8 cellular contexts compared by ENCODE assay signal in genomic region chr10:6050801-6051445, GRCh38. TPM values are rescaled to one million over a fixed set of nuclear protein-coding genes. Genes with fewer than 3 reads are reported as not detected.
DNase-seq lines count a peak whose midpoint lies in the region; ATAC-seq and TF ChIP-seq lines count a peak whose summit lies in the region.

No MANE protein-coding gene starts in this region.

- H3K36me3 Mint-ChIP-seq in effector memory CD8-positive, alpha-beta T cell (ENCODE audit: insufficient read depth), result peaks cover 27% of the 10 kb centered on the region
- H3K36me3 Mint-ChIP-seq in neural progenitor cell, result no peaks in the 10 kb centered on the region

- peak overlapping the region; percentile 38 for H3K4me3 ChIP-seq in GM12864 (ENCODE audit: low read depth, low read length)
- peak overlapping the region; percentile 38 for H3K4me3 ChIP-seq in MG63
- no peak overlapping the region for H3K4me3 ChIP-seq in neural progenitor cell
- peak overlapping the region; percentile 74 for H3K4me3 ChIP-seq in thoracic aorta

- no peaks in the 10 kb centered on the region for H3K27me3 Mint-ChIP-seq in effector memory CD8-positive, alpha-beta T cell
- H3K27me3 Mint-ChIP-seq in neural progenitor cell (ENCODE audit: insufficient read depth, low read depth), result peaks cover 10% of the 10 kb centered on the region

- peak overlapping the region; percentile 50 for H2AFZ ChIP-seq in neural progenitor cell (replicated peaks)

- H3K9ac ChIP-seq in neural progenitor cell, result no peak overlapping the region

- peak; percentile 82 for DNase-seq in GM12864 (ENCODE audit: low read depth)
- DNase-seq in H4 (ENCODE audit: low spot score), result peak; percentile 77
- DNase-seq in MG63, result peak; percentile 61
- DNase-seq in activated CD8-positive, alpha-beta memory T cell treated with anti-CD3 and anti-CD28 coated beads for 1 hour (ENCODE audit: extremely low read depth in 1 of 2, low read depth in 1 of 2), result peak; percentile 61 to 86
- peak; percentile 86 to 88 (median 87) for DNase-seq in effector memory CD8-positive, alpha-beta T cell
- no peak for DNase-seq in neural progenitor cell (ENCODE audit: low spot score)
- DNase-seq in thoracic aorta (ENCODE audit: low spot score), result no peak
- DNase-seq in hippocampal formation (lab: John Stamatoyannopoulos, UW), result no peak

- peak; percentile 83 for ATAC-seq in effector memory CD8-positive, alpha-beta T cell (replicated peaks)
- ATAC-seq in thoracic aorta (ENCODE audit: insufficient number of reproducible peaks, low FRiP score, low read depth), result no peak

- H3K4me1 ChIP-seq in neural progenitor cell (no peaks in the 10 kb centered on the region), thoracic aorta (ENCODE audit: control insufficient read depth in 1 of 2, low read depth in 2 of 2) (peaks cover 0 to 3% of the 10 kb centered on the region in 2 donors)

- H3K9me3 ChIP-seq in MG63, result no peaks in the 10 kb centered on the region
- H3K9me3 ChIP-seq in neural progenitor cell (ENCODE audit: low read depth), result no peaks in the 10 kb centered on the region
- no peaks in the 10 kb centered on the region for H3K9me3 ChIP-seq in thoracic aorta

- no peaks in the 10 kb centered on the region for H3K79me2 ChIP-seq in neural progenitor cell (ENCODE audit: low read depth)

- H3K27ac ChIP-seq in neural progenitor cell (no peak overlapping the region), thoracic aorta (peak overlapping the region in 1 of 2 donors; percentile 17)

- no peaks in the 10 kb centered on the region for H3K9me3 Mint-ChIP-seq in effector memory CD8-positive, alpha-beta T cell
- no peaks in the 10 kb centered on the region for H3K9me3 Mint-ChIP-seq in neural progenitor cell

- H3K36me3 ChIP-seq in MG63, result no peaks in the 10 kb centered on the region
- no peaks in the 10 kb centered on the region for H3K36me3 ChIP-seq in neural progenitor cell
- H3K36me3 ChIP-seq in thoracic aorta, result no peaks in the 10 kb centered on the region

- peaks cover 51 to 61% of the 10 kb centered on the region in 2 donors for H3K4me1 Mint-ChIP-seq in effector memory CD8-positive, alpha-beta T cell (ENCODE audit: low read depth in 2 of 2)
- no peaks in the 10 kb centered on the region for H3K4me1 Mint-ChIP-seq in neural progenitor cell

- no peaks in the 10 kb centered on the region for H3F3A ChIP-seq in neural progenitor cell (ENCODE audit: low read depth)

- H3K27me3 ChIP-seq in MG63, result no peaks in the 10 kb centered on the region; the same call in 1 of the 2 replicates
- no peaks in the 10 kb centered on the region for H3K27me3 ChIP-seq in neural progenitor cell
- H3K27me3 ChIP-seq in thoracic aorta (replicated peaks; ENCODE audit: insufficient read depth), result no peaks in the 10 kb centered on the region

- no peak overlapping the region for H3K4me2 ChIP-seq in neural progenitor cell

- peak overlapping the region; percentile 82 to 95 for H3K4me3 Mint-ChIP-seq in effector memory CD8-positive, alpha-beta T cell
- no peak overlapping the region for H3K4me3 Mint-ChIP-seq in neural progenitor cell

- no peaks in the 10 kb centered on the region for H4K20me1 ChIP-seq in neural progenitor cell (ENCODE audit: low read depth)

- H3K27ac Mint-ChIP-seq in effector memory CD8-positive, alpha-beta T cell, result peak overlapping the region; percentile 98 to 99
- no peak overlapping the region for H3K27ac Mint-ChIP-seq in neural progenitor cell

- TF ChIP-seq CTCF in GM12864 (IDR thresholded peaks at IDR 0.05; ENCODE audit: low read depth, low read length, missing control alignments) (peak; percentile 27), neural progenitor cell (IDR thresholded peaks at IDR 0.05) (peak; percentile 17), thoracic aorta (IDR thresholded peaks at IDR 0.05) (no peak)

RNA-seq across cellular contexts. Expression of gene IL2RA, which starts 11.2 kb away (rescaled TPM):
- not detected in 2 replicates for total RNA-seq in H4 (2014; rRNA removed; shearing (Covaris generic))
- total RNA-seq in MG63 (2014; rRNA removed; shearing (Covaris generic); ENCODE audit: low replicate concordance), result not detected in 2 replicates
- total RNA-seq in neural progenitor cell (ENCODE audit: low replicate concordance) (not detected in 2 replicates), thoracic aorta (10 to 100 TPM; 21.0 to 48.2 TPM)

RNA-seq across cellular contexts. Expression of gene RBM17, which starts 37.9 kb away (rescaled TPM):
- 9.2 and 18.5 TPM in 2 replicates for total RNA-seq in H4 (2014; rRNA removed; shearing (Covaris generic))
- 27.2 and 99.9 TPM in 2 replicates for total RNA-seq in MG63 (2014; rRNA removed; shearing (Covaris generic); ENCODE audit: low replicate concordance)
- total RNA-seq in neural progenitor cell (ENCODE audit: low replicate concordance) (67.2 and 73.6 TPM in 2 replicates), thoracic aorta (10 to 100 TPM; 48.5 to 65.0 TPM)

Comparison
In these comparisons a context has a peak if more than half of its experiments do, and no peak if none do; other contexts are left out.
1. DNase-seq: peak in GM12864 (single experiment), H4 (single experiment), MG63 (single experiment), activated CD8-positive, alpha-beta memory T cell treated with anti-CD3 and anti-CD28 coated beads for 1 hour (2 of 2) and effector memory CD8-positive, alpha-beta T cell (3 of 3); none in neural progenitor cell (single experiment), thoracic aorta (single experiment) and hippocampal formation (0 of 2).
2. RNA of gene IL2RA, which starts 11.2 kb away (total RNA-seq): 21.0 to 48.2 TPM in thoracic aorta; not detected in H4, not detected in MG63 and not detected in neural progenitor cell; every median in the first group is over 10 times any median in the second.